ENCODE assay signal across 20 cellular contexts in the genomic region with DNA sequence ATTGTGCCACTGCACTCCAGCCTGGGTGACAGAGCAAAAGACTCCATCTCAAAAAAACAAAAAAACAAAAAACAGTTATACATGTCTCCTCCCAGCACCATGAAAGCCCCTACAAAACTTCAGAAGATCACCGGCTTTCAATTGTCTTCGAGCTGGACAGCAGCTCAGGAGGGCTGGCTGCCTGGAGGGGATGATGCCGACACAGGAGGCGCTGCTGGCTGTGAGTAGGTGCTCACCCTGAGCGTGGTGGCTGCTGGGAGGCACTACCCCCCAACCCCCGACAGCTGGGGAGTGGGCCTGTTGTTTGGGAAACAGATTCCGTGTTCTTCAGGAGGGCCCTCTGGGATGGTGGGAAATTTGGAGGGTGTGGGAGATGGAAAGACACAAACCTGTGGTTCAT. TPM values are rescaled to one million over a fixed set of nuclear protein-coding genes. Genes with fewer than 3 reads are reported as not detected.
"Had no signal": no experiment of that assay in that cellular context is flagged by ENCODE, and none has a peak within 500 bp of the region (broad histone marks: within the 10 kb centered on the region; RNA-seq: fewer than 3 reads in every experiment).

No MANE protein-coding gene starts in this region.

- H3K27me3 Mint-ChIP-seq: naive B cell had no signal

- DNase-seq: colonic mucosa; effector CD4-positive, alpha-beta T cell; heart left ventricle; hippocampal formation; left colon; mesendoderm; naive B cell; psoas muscle; retina; spleen; stimulated activated CD4-positive, alpha-beta T cell treated with anti-CD3 and anti-CD28 coated beads, Interleukin-15, amount 100 ng/mL, for 24 hours; stimulated activated CD4-positive, alpha-beta T cell treated with anti-CD3 and anti-CD28 coated beads, Interleukin-1b, Interleukin-23, amount 100 ng/mL, for 48 hours; stimulated activated CD4-positive, alpha-beta T cell treated with anti-CD3 and anti-CD28 coated beads, Interleukin-4, amount 100 ng/mL, for 24 hours; stimulated activated naive B cell treated with anti-CD40 and anti-IgM and Interleukin-4, amounts not matched to agents 10 μg/mL and 1 μg/mL and 100 μg/mL, for 72 hours; stomach; substantia nigra; transverse colon had no signal

- H3K4me3 ChIP-seq: colonic mucosa, heart left ventricle, psoas muscle, spleen, stomach, thoracic aorta, transverse colon had no signal

- H3K9me3 ChIP-seq: colonic mucosa, heart left ventricle, psoas muscle, spleen, stomach, thoracic aorta, transverse colon had no signal

- H3K9me3 Mint-ChIP-seq: naive B cell; stimulated activated naive B cell treated with anti-CD40 and anti-IgM and Interleukin-4, amounts not matched to agents 10 μg/mL and 1 μg/mL and 100 μg/mL, for 72 hours had no signal

- ATAC-seq: esophagus mucosa; heart left ventricle; left colon; psoas muscle; sciatic nerve; stimulated activated naive B cell treated with anti-CD40 and anti-IgM and Interleukin-4, amounts not matched to agents 10 μg/mL and 1 μg/mL and 100 μg/mL, for 72 hours had no signal

- H3K27me3 ChIP-seq: colonic mucosa, spleen, stomach, transverse colon had no signal

- H3K4me1 ChIP-seq: colonic mucosa, psoas muscle had no signal

- H3K36me3 ChIP-seq: colonic mucosa, heart left ventricle, spleen, stomach, thoracic aorta, transverse colon had no signal

- H3K27ac Mint-ChIP-seq: stimulated activated naive B cell treated with anti-CD40 and anti-IgM and Interleukin-4, amounts not matched to agents 10 μg/mL and 1 μg/mL and 100 μg/mL, for 72 hours had no signal

- H3K36me3 Mint-ChIP-seq: naive B cell; stimulated activated naive B cell treated with anti-CD40 and anti-IgM and Interleukin-4, amounts not matched to agents 10 μg/mL and 1 μg/mL and 100 μg/mL, for 72 hours had no signal

- H3K27ac ChIP-seq: colonic mucosa, psoas muscle, spleen, thoracic aorta had no signal

RNA-seq across cellular contexts. Expression of a gene that starts 54.6 kb away (rescaled TPM):
- total RNA-seq: sciatic nerve, thoracic aorta had no signal
